18 cellular contexts compared by ENCODE assay signal in the genomic region with DNA sequence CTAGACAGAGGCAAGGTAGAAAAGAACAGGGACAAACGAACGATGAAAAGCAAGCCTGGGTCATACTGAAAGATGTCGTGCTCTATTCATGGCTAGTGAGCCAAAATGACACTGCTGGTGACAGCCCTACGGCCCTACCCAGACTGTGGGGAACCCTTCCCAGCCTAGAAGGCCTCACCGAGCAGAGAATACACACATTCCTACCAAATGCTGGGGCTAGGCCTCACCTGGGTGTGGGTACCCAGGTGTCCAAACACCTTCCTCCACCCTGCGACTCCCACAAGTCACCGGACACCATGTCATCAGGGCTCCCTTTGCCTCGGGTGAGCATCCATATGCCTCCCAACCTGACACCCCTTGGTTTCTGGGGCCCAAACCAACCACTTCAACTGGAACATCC.
DNase-seq lines count a peak whose midpoint lies in the region; ATAC-seq and TF ChIP-seq lines count a peak whose summit lies in the region.
"Had no signal": no experiment of that assay in that cellular context is flagged by ENCODE, and none has a peak within 500 bp of the region (broad histone marks: within the 10 kb centered on the region; RNA-seq: fewer than 3 reads in every experiment).

No MANE protein-coding gene starts in this region.

- peaks cover 8 to 26% (median 19%) of the 10 kb centered on the region in 4 donors for H3K4me1 ChIP-seq in upper lobe of left lung

- TF ChIP-seq CTCF in chondrocyte (IDR thresholded peaks at IDR 0.05) (no peak), nephron (IDR thresholded peaks at IDR 0.05; ENCODE audit: unreplicated experiment in 3 of 3) (no peak), upper lobe of left lung (IDR thresholded peaks at IDR 0.05) (no peak)

- TF ChIP-seq EP300 in upper lobe of left lung (IDR thresholded peaks at IDR 0.05), result no peak

- peaks cover 8% of the 10 kb centered on the region for H3K9me3 Mint-ChIP-seq in activated naive CD8-positive, alpha-beta T cell (ENCODE audit: low read depth)
- H3K9me3 Mint-ChIP-seq in activated naive CD8-positive, alpha-beta T cell treated with anti-CD3 and anti-CD28 coated beads, Interleukin-2, amount 50 U/mL, for 24 hours, result no peaks in the 10 kb centered on the region
- H3K9me3 Mint-ChIP-seq in chondrocyte (ENCODE audit: low read depth) (peaks cover 12% of the 10 kb centered on the region), nephron (no peaks in the 10 kb centered on the region)
- H3K9me3 Mint-ChIP-seq: CD8-positive, alpha-beta memory T cell; dendritic cell treated with granulocyte-macrophage colony-stimulating factor and Interleukin-4, amounts not matched to agents 40 ng/mL and 50 ng/mL, for 4 days; IgD-negative memory B cell; stimulated activated effector memory CD8-positive, alpha-beta T cell treated with anti-CD3 and anti-CD28 coated beads, Interleukin-12 subunit alpha, Interleukin-12 subunit beta, amount 100 ng/mL, for 72 hours had no signal

- H3K4me3 Mint-ChIP-seq in activated naive CD8-positive, alpha-beta T cell, result no peak overlapping the region
- no peak overlapping the region for H3K4me3 Mint-ChIP-seq in activated naive CD8-positive, alpha-beta T cell treated with anti-CD3 and anti-CD28 coated beads, Interleukin-2, amount 50 U/mL, for 24 hours
- H3K4me3 Mint-ChIP-seq in chondrocyte (ENCODE audit: unreplicated experiment) (no peak overlapping the region), nephron (peak overlapping the region in 1 of 3 experiments; percentile 22)
- H3K4me3 Mint-ChIP-seq: dendritic cell treated with granulocyte-macrophage colony-stimulating factor and Interleukin-4, amounts not matched to agents 40 ng/mL and 50 ng/mL, for 4 days; IgD-negative memory B cell; natural killer cell treated with Interleukin-12 subunit alpha and Interleukin-12 subunit beta and Interleukin-15 and Interleukin-18, amount 100 ng/mL, for 72 hours; stimulated activated effector memory CD8-positive, alpha-beta T cell treated with anti-CD3 and anti-CD28 coated beads, Interleukin-12 subunit alpha, Interleukin-12 subunit beta, amount 100 ng/mL, for 72 hours had no signal

- peak overlapping the region; percentile 1 to 80 (median 32) for H3K27ac ChIP-seq in upper lobe of left lung

- no peak for ATAC-seq in activated naive CD8-positive, alpha-beta T cell treated with anti-CD3 and anti-CD28 coated beads, Interleukin-2, amount 50 U/mL, for 24 hours
- ATAC-seq in upper lobe of left lung (ENCODE audit: low FRiP score in 2 of 2), result no peak
- no peak for ATAC-seq in HG03196 (IDR thresholded peaks at IDR 0.05; ENCODE audit: unreplicated experiment)
- ATAC-seq in HG03159 (IDR thresholded peaks at IDR 0.05; ENCODE audit: unreplicated experiment), result no peak
- ATAC-seq: left lung; natural killer cell treated with Interleukin-12 subunit alpha and Interleukin-12 subunit beta and Interleukin-15 and Interleukin-18, amount 100 ng/mL, for 72 hours had no signal

- peak overlapping the region; percentile 23 for H3K27ac Mint-ChIP-seq in activated naive CD8-positive, alpha-beta T cell
- no peak overlapping the region for H3K27ac Mint-ChIP-seq in activated naive CD8-positive, alpha-beta T cell treated with anti-CD3 and anti-CD28 coated beads, Interleukin-2, amount 50 U/mL, for 24 hours
- H3K27ac Mint-ChIP-seq in chondrocyte (ENCODE audit: unreplicated experiment), result peak overlapping the region; percentile 39
- H3K27ac Mint-ChIP-seq in nephron, result peak overlapping the region; percentile 78 to 88 (median 88)
- H3K27ac Mint-ChIP-seq: dendritic cell treated with granulocyte-macrophage colony-stimulating factor and Interleukin-4, amounts not matched to agents 40 ng/mL and 50 ng/mL, for 4 days; IgD-negative memory B cell; stimulated activated effector memory CD8-positive, alpha-beta T cell treated with anti-CD3 and anti-CD28 coated beads, Interleukin-12 subunit alpha, Interleukin-12 subunit beta, amount 100 ng/mL, for 72 hours had no signal

- WGBS in upper lobe of left lung, 2 donors, result 90 to 94% methylated on average over 8 of the region's 8 CpGs

- H3K27me3 Mint-ChIP-seq in activated naive CD8-positive, alpha-beta T cell, result no peaks in the 10 kb centered on the region
- H3K27me3 Mint-ChIP-seq in activated naive CD8-positive, alpha-beta T cell treated with anti-CD3 and anti-CD28 coated beads, Interleukin-2, amount 50 U/mL, for 24 hours, result no peaks in the 10 kb centered on the region
- H3K27me3 Mint-ChIP-seq in chondrocyte (ENCODE audit: low read depth) (no peaks in the 10 kb centered on the region), nephron (ENCODE audit: low read depth) (peaks cover 5% of the 10 kb centered on the region)

- no peaks in the 10 kb centered on the region for H3K9me3 ChIP-seq in upper lobe of left lung
- H3K9me3 ChIP-seq: HAP-1, left lung had no signal

- H3K27me3 ChIP-seq in upper lobe of left lung, result no peaks in the 10 kb centered on the region

- peaks cover 31% of the 10 kb centered on the region for H3K36me3 Mint-ChIP-seq in activated naive CD8-positive, alpha-beta T cell
- peaks cover 9% of the 10 kb centered on the region for H3K36me3 Mint-ChIP-seq in activated naive CD8-positive, alpha-beta T cell treated with anti-CD3 and anti-CD28 coated beads, Interleukin-2, amount 50 U/mL, for 24 hours (ENCODE audit: low read depth)
- peaks cover 5% of the 10 kb centered on the region for H3K36me3 Mint-ChIP-seq in chondrocyte (ENCODE audit: low read depth)
- no peaks in the 10 kb centered on the region for H3K36me3 Mint-ChIP-seq in nephron (ENCODE audit: low read depth)
- H3K36me3 Mint-ChIP-seq: natural killer cell treated with Interleukin-12 subunit alpha and Interleukin-12 subunit beta and Interleukin-15 and Interleukin-18, amount 100 ng/mL, for 72 hours; stimulated activated effector memory CD8-positive, alpha-beta T cell treated with anti-CD3 and anti-CD28 coated beads, Interleukin-12 subunit alpha, Interleukin-12 subunit beta, amount 100 ng/mL, for 72 hours had no signal

- H3K4me1 Mint-ChIP-seq in activated naive CD8-positive, alpha-beta T cell (ENCODE audit: low read depth), result peaks cover 89% of the 10 kb centered on the region
- H3K4me1 Mint-ChIP-seq in activated naive CD8-positive, alpha-beta T cell treated with anti-CD3 and anti-CD28 coated beads, Interleukin-2, amount 50 U/mL, for 24 hours, result peaks cover 76% of the 10 kb centered on the region
- H3K4me1 Mint-ChIP-seq in chondrocyte (ENCODE audit: low read depth), result peaks cover 61% of the 10 kb centered on the region
- H3K4me1 Mint-ChIP-seq in nephron, result peaks cover 69% of the 10 kb centered on the region

- DNase-seq in activated naive CD8-positive, alpha-beta T cell treated with anti-CD3 and anti-CD28 coated beads, Interleukin-2, amount 50 U/mL, for 24 hours, result no peak
- DNase-seq in chondrocyte (ENCODE audit: low spot score) (no peak), upper lobe of left lung (no peak), NCI-H1694 (lab: John Stamatoyannopoulos, UW) (no peak)
- DNase-seq: activated CD4-positive, alpha-beta T cell treated with anti-CD3 and anti-CD28 coated beads for 48 hours; activated T-cell treated with anti-CD3 and anti-CD28 coated beads, Interleukin-2, amount 50 U/mL, for 48 hours; CD8-positive, alpha-beta memory T cell; left lung; NCI-H1048 had no signal

- H3K4me3 ChIP-seq in upper lobe of left lung, result no peak overlapping the region
- H3K4me3 ChIP-seq: HAP-1, left lung had no signal

- no peak for TF ChIP-seq POLR2A in upper lobe of left lung (IDR thresholded peaks at IDR 0.05)

- no peaks in the 10 kb centered on the region for H3K36me3 ChIP-seq in upper lobe of left lung
- H3K36me3 ChIP-seq: HAP-1, left lung had no signal
